27 cellular contexts compared by ENCODE assay signal in genomic region chr5:135442387-135443256, GRCh38. TPM values are rescaled to one million over a fixed set of nuclear protein-coding genes. Genes with fewer than 3 reads are reported as not detected.
DNase-seq lines count a peak whose midpoint lies in the region; ATAC-seq and TF ChIP-seq lines count a peak whose summit lies in the region.
"Had no signal": no experiment of that assay in that cellular context is flagged by ENCODE, and none has a peak within 500 bp of the region (broad histone marks: within the 10 kb centered on the region; RNA-seq: fewer than 3 reads in every experiment).

No MANE protein-coding gene starts in this region.

- peak overlapping the region; percentile 63 for H2AK9ac ChIP-seq in IMR-90 (replicated peaks; ENCODE audit: low read depth, low read length, poor library complexity)

- H3K4me1 ChIP-seq in BLaER1 treated with 17β-estradiol and CSF1 and Interleukin-3, amounts not matched to agents 10 nM and 100 nM: peaks cover 100% of the 10 kb centered on the region in 10 experiments
- H3K4me1 ChIP-seq in IMR-90 (ENCODE audit: control insufficient read depth, insufficient read depth, low read length) (peaks cover 9% of the 10 kb centered on the region), trophoblast cell (ENCODE audit: control insufficient read depth in 1 of 2, insufficient read depth in 2 of 2, low read length in 2 of 2) (peaks cover 24 to 28% of the 10 kb centered on the region in 2 experiments)
- H3K4me1 ChIP-seq: A549, adrenal gland had no signal

- no TSS peak for BruUV-seq in IMR-90 (replicated peaks; lab: Mats Ljungman, UMichigan)

- H4K12ac ChIP-seq in trophoblast cell (ENCODE audit: low read depth, low read length): no peak overlapping the region

- H2BK20ac ChIP-seq in IMR-90 (ENCODE audit: low read depth, low read length): no peak overlapping the region

- intact Hi-C loops in IMR-90 (cut with micrococcal nuclease): no loop called here

- H3K4me3 ChIP-seq in BLaER1 treated with 17β-estradiol and CSF1 and Interleukin-3, amounts not matched to agents 10 nM and 100 nM: peak overlapping the region in 4 of 10 experiments; percentile 17 to 38 (median 25); a peak in 3 of 20 replicates
- H3K4me3 ChIP-seq in IMR-90 (ENCODE audit: insufficient read depth, low read depth, low read length) (no peak overlapping the region), trophoblast cell (ENCODE audit: low read depth, low read length) (peak overlapping the region; percentile 4)
- H3K4me3 ChIP-seq: A549, adrenal gland, body of pancreas, lung had no signal

- no peaks in the 10 kb centered on the region for H3K9me3 Mint-ChIP-seq in stimulated activated naive B cell treated with anti-CD40 and anti-IgM and Interleukin-4, amounts not matched to agents 10 μg/mL and 1 μg/mL and 100 μg/mL, for 72 hours
- H3K9me3 Mint-ChIP-seq: activated T-cell treated with anti-CD3 and anti-CD28 coated beads, Interleukin-2, amount 50 U/mL, for 72 hours; stimulated activated naive CD8-positive, alpha-beta T cell treated with anti-CD3 and anti-CD28 coated beads, Interleukin-15, amount 100 ng/mL, for 72 hours; T-helper 2 cell treated with Interferon-gamma antibody and Interleukin-4, amounts not matched to agents 5 μg/mL and 100 μg/mL, for 36 hours had no signal

- dilution Hi-C loops in IMR-90 (cut with HindIII; ENCODE audit: low sequenced_read_pairs, unreplicated experiment): no loop called here

- H3K79me2 ChIP-seq in trophoblast cell (ENCODE audit: control insufficient read depth, insufficient read depth, low read length, poor library complexity): no peaks in the 10 kb centered on the region

- H3K36me3 ChIP-seq in BLaER1 treated with 17β-estradiol and CSF1 and Interleukin-3, amounts not matched to agents 10 nM and 100 nM: peaks cover 0 to 16% (median 0%) of the 10 kb centered on the region in 11 experiments; a peak in 2 of 22 replicates
- H3K36me3 ChIP-seq in IMR-90 (ENCODE audit: control insufficient read depth, insufficient read depth, low read length): no peaks in the 10 kb centered on the region
- no peaks in the 10 kb centered on the region for H3K36me3 ChIP-seq in trophoblast cell (ENCODE audit: control insufficient read depth in 1 of 2, insufficient read depth in 2 of 2, low read length in 2 of 2)
- H3K36me3 ChIP-seq: adrenal gland had no signal

- H3K9me1 ChIP-seq in IMR-90 (ENCODE audit: insufficient read depth, low read length): peaks cover 9% of the 10 kb centered on the region

- H3K27me3 ChIP-seq in BLaER1 treated with 17β-estradiol and CSF1 and Interleukin-3, amounts not matched to agents 10 nM and 100 nM: no peaks in the 10 kb centered on the region
- peaks cover 5% of the 10 kb centered on the region for H3K27me3 ChIP-seq in IMR-90 (ENCODE audit: control insufficient read depth, insufficient read depth, low read length)
- H3K27me3 ChIP-seq in trophoblast cell (ENCODE audit: insufficient read depth, low read length): no peaks in the 10 kb centered on the region
- H3K27me3 ChIP-seq: adrenal gland, body of pancreas had no signal

- no peak for TF ChIP-seq CTCF in IMR-90 (conservative IDR thresholded peaks at IDR 0.05; ENCODE audit: low read depth, low read length)

- H2BK15ac ChIP-seq in IMR-90 (ENCODE audit: low read depth, low read length): no peak overlapping the region

- H3K4ac ChIP-seq in IMR-90 (ENCODE audit: low read depth, low read length) (no peak overlapping the region), trophoblast cell (ENCODE audit: low read depth, low read length) (no peak overlapping the region)

- no peak overlapping the region for H2BK120ac ChIP-seq in IMR-90 (ENCODE audit: low read depth, low read length)
- H2BK120ac ChIP-seq in trophoblast cell (ENCODE audit: insufficient read depth, low read length, poor library complexity): no peak overlapping the region

- no peak overlapping the region for H2BK5ac ChIP-seq in IMR-90 (ENCODE audit: low read depth, low read length, poor library complexity, severe bottlenecking)
- no peak overlapping the region for H2BK5ac ChIP-seq in trophoblast cell (ENCODE audit: low read depth, low read length, poor library complexity)

- peak overlapping the region; percentile 86 to 97 (median 91) for H3K4me2 ChIP-seq in BLaER1 treated with 17β-estradiol and CSF1 and Interleukin-3, amounts not matched to agents 10 nM and 100 nM
- H3K4me2 ChIP-seq in IMR-90 (ENCODE audit: low read depth, low read length) (no peak overlapping the region), trophoblast cell (ENCODE audit: low read length) (no peak overlapping the region)
- H3K4me2 ChIP-seq: A549 had no signal

- H3K4me3 Mint-ChIP-seq in stimulated activated naive B cell treated with anti-CD40 and anti-IgM and Interleukin-4, amounts not matched to agents 10 μg/mL and 1 μg/mL and 100 μg/mL, for 72 hours: no peak overlapping the region
- H3K4me3 Mint-ChIP-seq: activated T-cell treated with anti-CD3 and anti-CD28 coated beads, Interleukin-2, amount 50 U/mL, for 72 hours; stimulated activated naive CD8-positive, alpha-beta T cell treated with anti-CD3 and anti-CD28 coated beads, Interleukin-15, amount 100 ng/mL, for 72 hours; T-helper 2 cell treated with Interferon-gamma antibody and Interleukin-4, amounts not matched to agents 5 μg/mL and 100 μg/mL, for 36 hours had no signal

- no peak overlapping the region for H2BK12ac ChIP-seq in trophoblast cell (ENCODE audit: low read length)

- peak overlapping the region; percentile 36; the same call in 1 of the 2 replicates for H3K23ac ChIP-seq in IMR-90 (ENCODE audit: low read depth, low read length)
- H3K23ac ChIP-seq in trophoblast cell (ENCODE audit: low read length): no peak overlapping the region

- CTCF ChIA-PET in IMR-90 (lab: Yijun Ruan, JAX): interaction anchor here (1.3 to 1.4 kb wide), 3 partner anchors 15 to 123 kb away, joined by 3 read pairs; no protein-coding TSS in a partner anchor

- ATAC-seq in IMR-90 (ENCODE audit: low read depth) (peak; percentile 8), HG03520 (IDR thresholded peaks at IDR 0.05; ENCODE audit: unreplicated experiment) (no peak)
- ATAC-seq in stimulated activated naive B cell treated with anti-CD40 and anti-IgM and Interleukin-4, amounts not matched to agents 10 μg/mL and 1 μg/mL and 100 μg/mL, for 72 hours (replicated peaks): no peak
- ATAC-seq: A549; body of pancreas; stimulated activated naive CD8-positive, alpha-beta T cell treated with anti-CD3 and anti-CD28 coated beads, Interleukin-15, amount 100 ng/mL, for 72 hours had no signal

- H3K4me1 Mint-ChIP-seq in stimulated activated naive B cell treated with anti-CD40 and anti-IgM and Interleukin-4, amounts not matched to agents 10 μg/mL and 1 μg/mL and 100 μg/mL, for 72 hours: peaks cover 37 to 71% of the 10 kb centered on the region in 2 donors
- H3K4me1 Mint-ChIP-seq: stimulated activated naive CD8-positive, alpha-beta T cell treated with anti-CD3 and anti-CD28 coated beads, Interleukin-15, amount 100 ng/mL, for 72 hours had no signal

- H3K79me1 ChIP-seq in IMR-90 (ENCODE audit: low read depth in 1 of 2, low read length in 2 of 2) (no peaks in the 10 kb centered on the region), trophoblast cell (ENCODE audit: low read length) (peaks cover 3% of the 10 kb centered on the region)

- WGBS in IMR-90 (ENCODE audit: extremely low coverage in 2 of 2, insufficient read length in 1 of 2), 2 experiments: 17% methylated on average over 1 of the region's 8 CpGs; no CpG with 5 or more reads in 1 of the 2 experiments
- WGBS in trophoblast cell (ENCODE audit: extremely low coverage, insufficient coverage, insufficient read length): no CpG with 5 or more reads among the region's 8 CpGs

- no peak overlapping the region for H2AK5ac ChIP-seq in IMR-90 (ENCODE audit: low read depth, low read length)
- no peak overlapping the region for H2AK5ac ChIP-seq in trophoblast cell (ENCODE audit: low read length)

- no peak overlapping the region for H4K8ac ChIP-seq in IMR-90 (ENCODE audit: low read depth in 2 of 2, low read length in 2 of 2)
- H4K8ac ChIP-seq in trophoblast cell (ENCODE audit: low read depth, low read length): no peak overlapping the region

- no peak for TF ChIP-seq POLR2A in IMR-90 (IDR thresholded peaks at IDR 0.05; ENCODE audit: low read depth, low read length)

- H4K91ac ChIP-seq in IMR-90 (ENCODE audit: insufficient read depth, low read depth, low read length) (no peak overlapping the region), trophoblast cell (ENCODE audit: low read depth, low read length) (no peak overlapping the region)

- in situ Hi-C loops in IMR-90 (cut with MboI; ENCODE audit: low sequenced_read_pairs): no loop called here

- H3K9ac ChIP-seq in BLaER1 treated with 17β-estradiol and CSF1 and Interleukin-3, amounts not matched to agents 10 nM and 100 nM: peak overlapping the region in 10 of 11 experiments; percentile 48 to 88 (median 70); a peak in 19 of 22 replicates
- H3K9ac ChIP-seq in IMR-90 (ENCODE audit: low read depth, low read length) (no peak overlapping the region), trophoblast cell (ENCODE audit: low read length) (no peak overlapping the region)

- no peak overlapping the region for H3K56ac ChIP-seq in IMR-90 (ENCODE audit: extremely low read depth, insufficient read depth, low read length)

- H3K9me3 ChIP-seq in BLaER1 treated with 17β-estradiol and CSF1 and Interleukin-3, amounts not matched to agents 10 nM and 100 nM (replicated peaks in 1 of 11): no peaks in the 10 kb centered on the region; a peak in 1 of 22 replicates
- H3K9me3 ChIP-seq in IMR-90 (ENCODE audit: control insufficient read depth, insufficient read depth, low read length): no peaks in the 10 kb centered on the region; the same call in 1 of the 2 replicates
- no peaks in the 10 kb centered on the region for H3K9me3 ChIP-seq in trophoblast cell (ENCODE audit: insufficient read depth, low read depth, low read length)
- H3K9me3 ChIP-seq: A549, adrenal gland, body of pancreas had no signal

- H3K14ac ChIP-seq in IMR-90 (replicated peaks; ENCODE audit: low read depth, low read length): no peak overlapping the region
- H3K14ac ChIP-seq in trophoblast cell (ENCODE audit: low read length): no peak overlapping the region

- DNase-seq in IMR-90: no peak
- DNase-seq in islet precursor cell: peak; percentile 50
- DNase-seq in trophoblast cell: peak in 1 of 2 donors; percentile 37
- no peak for DNase-seq in NCI-H1417 (lab: John Stamatoyannopoulos, UW)
- no peak for DNase-seq in mucosa of gallbladder (ENCODE audit: low spot score)
- DNase-seq in stimulated activated naive B cell treated with anti-CD40 and anti-IgM and Interleukin-4, amounts not matched to agents 10 μg/mL and 1 μg/mL and 100 μg/mL, for 72 hours: no peak
- DNase-seq: activated CD4-positive, alpha-beta T cell treated with anti-CD3 and anti-CD28 coated beads for 4 hours; activated naive CD4-positive, alpha-beta T cell treated with Interleukin-2 at 50 U/mL for 16 hours; activated T-cell treated with anti-CD3 and anti-CD28 coated beads, Interleukin-2, amount 50 U/mL, for 72 hours; body of pancreas; cerebellar nuclear complex; DMS153; GDM1; glutamatergic neuron; KG1; kidney; MM.1S; NCI-H146; NCI-H510A; stimulated activated naive CD8-positive, alpha-beta T cell treated with anti-CD3 and anti-CD28 coated beads, Interleukin-15, amount 100 ng/mL, for 72 hours had no signal

- POLR2A ChIA-PET in IMR-90 (lab: Charles Lee; ENCODE audit: unreplicated experiment): no interaction called here

- no peaks in the 10 kb centered on the region for H4K20me1 ChIP-seq in BLaER1 treated with 17β-estradiol and CSF1 and Interleukin-3, amounts not matched to agents 10 nM and 100 nM
- no peaks in the 10 kb centered on the region for H4K20me1 ChIP-seq in IMR-90 (ENCODE audit: insufficient read depth, low read length)

- H2AFZ ChIP-seq in IMR-90 (replicated peaks; ENCODE audit: low read length, poor library complexity) (peak overlapping the region; percentile 37), trophoblast cell (ENCODE audit: insufficient read depth, low read length, poor library complexity) (no peak overlapping the region)

- peak overlapping the region; percentile 60 to 99 (median 91); a peak in 21 of 22 replicates for H3K27ac ChIP-seq in BLaER1 treated with 17β-estradiol and CSF1 and Interleukin-3, amounts not matched to agents 10 nM and 100 nM
- H3K27ac ChIP-seq in IMR-90 (ENCODE audit: insufficient read depth, low read length) (no peak overlapping the region), trophoblast cell (ENCODE audit: low read depth, low read length) (no peak overlapping the region)
- H3K27ac ChIP-seq: A549, adrenal gland, body of pancreas had no signal

- H3K18ac ChIP-seq in IMR-90 (ENCODE audit: low read depth, low read length): no peak overlapping the region
- H3K18ac ChIP-seq in trophoblast cell (ENCODE audit: low read length): no peak overlapping the region

- no peak for TF ChIP-seq RAD21 in IMR-90 (IDR thresholded peaks at IDR 0.05; ENCODE audit: low read length)

- H3K27me3 Mint-ChIP-seq in stimulated activated naive B cell treated with anti-CD40 and anti-IgM and Interleukin-4, amounts not matched to agents 10 μg/mL and 1 μg/mL and 100 μg/mL, for 72 hours: peaks cover 9 to 16% of the 10 kb centered on the region in 2 donors
- H3K27me3 Mint-ChIP-seq: stimulated activated naive CD8-positive, alpha-beta T cell treated with anti-CD3 and anti-CD28 coated beads, Interleukin-15, amount 100 ng/mL, for 72 hours had no signal

- H3K27ac Mint-ChIP-seq in stimulated activated naive B cell treated with anti-CD40 and anti-IgM and Interleukin-4, amounts not matched to agents 10 μg/mL and 1 μg/mL and 100 μg/mL, for 72 hours: no peak overlapping the region
- H3K27ac Mint-ChIP-seq: activated T-cell treated with anti-CD3 and anti-CD28 coated beads, Interleukin-2, amount 50 U/mL, for 72 hours; progenitor cell of endocrine pancreas; T-helper 2 cell treated with Interferon-gamma antibody and Interleukin-4, amounts not matched to agents 5 μg/mL and 100 μg/mL, for 36 hours had no signal

- no peak overlapping the region for H4K5ac ChIP-seq in IMR-90 (ENCODE audit: low read depth, low read length)

- H3K36me3 Mint-ChIP-seq in stimulated activated naive B cell treated with anti-CD40 and anti-IgM and Interleukin-4, amounts not matched to agents 10 μg/mL and 1 μg/mL and 100 μg/mL, for 72 hours: no peaks in the 10 kb centered on the region

RNA-seq across cellular contexts. Expression of gene DCANP1, which starts 4.5 kb away (rescaled TPM):
- total RNA-seq in IMR-90 (2012; rRNA removed): not detected in 2 replicates
- polyA plus RNA-seq in IMR-90 (2012; rRNA removed): not detected in 2 replicates
- polyA plus RNA-seq in IMR-90 (2012; cell fraction: cytosol; rRNA removed): not detected in 2 replicates
- polyA plus RNA-seq in IMR-90 (2012; cell fraction: nucleus; rRNA removed; ENCODE audit: low replicate concordance): not detected in 2 replicates
- not detected in 2 replicates for polyA plus RNA-seq in trophoblast cell (2013)
- total RNA-seq in mucosa of gallbladder: 0.09 TPM
- total RNA-seq: activated T-cell treated with anti-CD3 and anti-CD28 coated beads, Interleukin-2, amount 50 U/mL, for 72 hours; adrenal gland; kidney; progenitor cell of endocrine pancreas had no signal
- polyA plus RNA-seq: A549 had no signal

RNA-seq across cellular contexts. Expression of gene TIFAB, which starts 9.5 kb away (rescaled TPM):
- total RNA-seq in IMR-90 (2012; rRNA removed) (not detected in 2 replicates), mucosa of gallbladder (0.23 TPM)
- not detected in 2 replicates for polyA plus RNA-seq in IMR-90 (2012; rRNA removed)
- polyA plus RNA-seq in IMR-90 (2012; cell fraction: cytosol; rRNA removed): not detected in 2 replicates
- polyA plus RNA-seq in IMR-90 (2012; cell fraction: nucleus; rRNA removed; ENCODE audit: low replicate concordance): not detected in 2 replicates
- polyA plus RNA-seq in trophoblast cell (2013): not detected in 2 replicates
- total RNA-seq: activated T-cell treated with anti-CD3 and anti-CD28 coated beads, Interleukin-2, amount 50 U/mL, for 72 hours; adrenal gland; body of pancreas; progenitor cell of endocrine pancreas had no signal
- polyA plus RNA-seq: A549 had no signal

RNA-seq across cellular contexts. Expression of gene MACROH2A1, which starts 43.6 kb away (rescaled TPM):
- total RNA-seq in IMR-90 (2012; rRNA removed): 126 and 141 TPM in 2 replicates
- 122 and 132 TPM in 2 replicates for polyA plus RNA-seq in IMR-90 (2012; rRNA removed)
- polyA plus RNA-seq in IMR-90 (2012; cell fraction: cytosol; rRNA removed): 111 and 126 TPM in 2 replicates
- 211 and 389 TPM in 2 replicates for polyA plus RNA-seq in IMR-90 (2012; cell fraction: nucleus; rRNA removed; ENCODE audit: low replicate concordance)
- 172 and 175 TPM in 2 replicates for polyA plus RNA-seq in trophoblast cell (2013)
- 256 TPM for total RNA-seq in mucosa of gallbladder

Comparison
In these comparisons a context has a peak if more than half of its experiments do, and no peak if none do; other contexts are left out.
1. H3K27ac ChIP-seq: peak in BLaER1 treated with 17β-estradiol and CSF1 and Interleukin-3, amounts not matched to agents 10 nM and 100 nM (11 of 11); none in IMR-90 (single experiment) and trophoblast cell (single experiment).
2. H3K4me2 ChIP-seq: peak in BLaER1 treated with 17β-estradiol and CSF1 and Interleukin-3, amounts not matched to agents 10 nM and 100 nM (11 of 11); none in IMR-90 (single experiment) and trophoblast cell (single experiment).
3. H3K9ac ChIP-seq: peak in BLaER1 treated with 17β-estradiol and CSF1 and Interleukin-3, amounts not matched to agents 10 nM and 100 nM (10 of 11); none in IMR-90 (single experiment) and trophoblast cell (single experiment).